Comparison of ENCODE assay signal across 10 cellular contexts in genomic region chr16:64892843-64893242, GRCh38.
A peak's percentile ranks its signal among the peaks of the same experiment; 100 is the strongest.
DNase-seq lines count a peak whose midpoint lies in the region; ATAC-seq and TF ChIP-seq lines count a peak whose summit lies in the region.
"Had no signal": no experiment of that assay in that cellular context is flagged by ENCODE, and none has a peak within 500 bp of the region (broad histone marks: within the 10 kb centered on the region; RNA-seq: fewer than 3 reads in every experiment).

No MANE protein-coding gene starts in this region.

- intact Hi-C loops in colonic mucosa (cut with DNase I) = no loop called here

- H3K4me3 ChIP-seq in SK-N-SH (ENCODE audit: low read depth in 2 of 2, low read length in 1 of 2) (no peak overlapping the region), fibroblast of lung (replicated peaks in 1 of 4; ENCODE audit: control extremely low read depth in 1 of 4, insufficient read depth in 1 of 4, low read depth in 3 of 4, low read length in 4 of 4) (no peak overlapping the region), skeletal muscle cell (ENCODE audit: low read depth, low read length) (no peak overlapping the region), colonic mucosa (no peak overlapping the region)

- H3K4me1 ChIP-seq in SK-N-SH (ENCODE audit: control insufficient read depth in 1 of 2, insufficient read depth in 2 of 2, low read depth in 1 of 2, low read length in 1 of 2) = peaks cover 0 to 15% of the 10 kb centered on the region in 2 experiments
- H3K4me1 ChIP-seq in fibroblast of lung (ENCODE audit: control insufficient read depth, extremely low read depth, insufficient read depth, low read length) = peaks cover 2% of the 10 kb centered on the region
- H3K4me1 ChIP-seq in colonic mucosa = no peaks in the 10 kb centered on the region

- WGBS in SK-N-SH (ENCODE audit: low lambda C conversion rate) = 51% methylated on average over 2 of the region's 2 CpGs

- H3K36me3 ChIP-seq in SK-N-SH (replicated peaks in 1 of 2; ENCODE audit: control insufficient read depth in 1 of 2, insufficient read depth in 2 of 2, low read length in 1 of 2) (no peaks in the 10 kb centered on the region), fibroblast of lung (ENCODE audit: control insufficient read depth, insufficient read depth, low read length) (no peaks in the 10 kb centered on the region), colonic mucosa (no peaks in the 10 kb centered on the region)

- H3K9me3 ChIP-seq in SK-N-SH = no peaks in the 10 kb centered on the region
- H3K9me3 ChIP-seq in fibroblast of lung (ENCODE audit: control insufficient read depth, insufficient read depth, low read depth, low read length) = no peaks in the 10 kb centered on the region
- no peaks in the 10 kb centered on the region for H3K9me3 ChIP-seq in colonic mucosa

- H3K27me3 ChIP-seq in SK-N-SH (ENCODE audit: insufficient read depth) (no peaks in the 10 kb centered on the region), fibroblast of lung (ENCODE audit: control insufficient read depth, insufficient read depth, low read length) (no peaks in the 10 kb centered on the region), colonic mucosa (no peaks in the 10 kb centered on the region)

- POLR2A ChIA-PET in SK-N-SH (lab: Yijun Ruan, JAX) = no interaction called here

- no peaks in the 10 kb centered on the region for H4K20me1 ChIP-seq in SK-N-SH (ENCODE audit: insufficient read depth)
- no peaks in the 10 kb centered on the region for H4K20me1 ChIP-seq in fibroblast of lung (ENCODE audit: control insufficient read depth, extremely low read depth, insufficient read depth, low read length)

- H3K9ac ChIP-seq in SK-N-SH = 0 out of 2 replicates have a peak overlapping the region, but pooled peaks have one; percentile 6
- no peak overlapping the region for H3K9ac ChIP-seq in fibroblast of lung (ENCODE audit: insufficient read depth, low read length)
- no peak overlapping the region for H3K9ac ChIP-seq in colonic mucosa (ENCODE audit: low read depth in 2 of 2, low read length in 2 of 2)

- no peaks in the 10 kb centered on the region for H3K79me2 ChIP-seq in SK-N-SH (ENCODE audit: insufficient read depth)
- H3K79me2 ChIP-seq in fibroblast of lung (ENCODE audit: control insufficient read depth, insufficient read depth, low read length) = no peaks in the 10 kb centered on the region

- peaks cover 7% of the 10 kb centered on the region for H3F3A ChIP-seq in SK-N-SH (replicated peaks; ENCODE audit: insufficient read depth)

- no peaks in the 10 kb centered on the region for H3K9me2 ChIP-seq in SK-N-SH

- DNase-seq in GM03348 (ENCODE audit: low spot score) = peak; percentile 81
- DNase-seq in SK-N-SH = no peak
- DNase-seq in fibroblast of lung (ENCODE audit: low read depth in 2 of 2) = peak; percentile 80 to 96
- DNase-seq in skeletal muscle cell (ENCODE audit: low read depth) = peak; percentile 89
- DNase-seq in colonic mucosa = no peak
- no peak for DNase-seq in NCI-H2107 treated with DMSO at 0.1 percent for 48 hours (lab: John Stamatoyannopoulos, UW; ENCODE audit: unreplicated experiment)
- DNase-seq: DMS 273 treated with DMSO at 0.1 percent for 48 hours, RPMI8226 had no signal

- H3K27ac ChIP-seq in SK-N-SH (ENCODE audit: low read depth in 2 of 2, low read length in 1 of 2) (peak overlapping the region in 1 of 2 experiments; percentile 85; a peak in 2 of 4 replicates), fibroblast of lung (ENCODE audit: insufficient read depth, low read length) (no peak overlapping the region), colonic mucosa (no peak overlapping the region)

- no peak for TF ChIP-seq RAD21 in SK-N-SH (IDR thresholded peaks at IDR 0.05; ENCODE audit: low read length)

- no peak overlapping the region for H2AFZ ChIP-seq in SK-N-SH (ENCODE audit: low read depth)
- H2AFZ ChIP-seq in fibroblast of lung (ENCODE audit: low read length) = no peak overlapping the region

- no peak for TF ChIP-seq CTCF in SK-N-SH (IDR thresholded peaks at IDR 0.05)
- no peak for TF ChIP-seq CTCF in fibroblast of lung (conservative IDR thresholded peaks at IDR 0.05 in 1 of 2, IDR thresholded peaks at IDR 0.05 in 1 of 2; ENCODE audit: low read depth in 1 of 2, low read length in 2 of 2)
- no peak for TF ChIP-seq CTCF in colonic mucosa (IDR thresholded peaks at IDR 0.05)

- TF ChIP-seq EP300 in SK-N-SH (IDR thresholded peaks at IDR 0.05; ENCODE audit: borderline replicate concordance in 1 of 2, low read depth in 1 of 2, low read length in 1 of 2) = no peak

- CTCF ChIA-PET in SK-N-SH (lab: Yijun Ruan, JAX) = no interaction called here

- ATAC-seq in GM21576 (IDR thresholded peaks at IDR 0.05; ENCODE audit: unreplicated experiment) (no peak), HG03521 (IDR thresholded peaks at IDR 0.05; ENCODE audit: unreplicated experiment) (no peak)

- H3K4me2 ChIP-seq in SK-N-SH (peak overlapping the region; percentile 18; the same call in 1 of the 2 replicates), fibroblast of lung (ENCODE audit: extremely low read depth, insufficient read depth, low read length) (peak overlapping the region; percentile 75)

TF ChIP-seq in SK-N-SH, 30 proteins besides CTCF, POLR2A, EP300 and RAD21:
- TF ChIP-seq PBX3 (IDR thresholded peaks at IDR 0.05) (peak; percentile 54), FOSL2 (IDR thresholded peaks at IDR 0.05; ENCODE audit: borderline replicate concordance, low read depth) (peak; percentile 38; the same call in 1 of the 2 replicates), JUND (IDR thresholded peaks at IDR 0.05) (peak; percentile 50), SMC3 (IDR thresholded peaks at IDR 0.05; ENCODE audit: low read depth, low read length) (no peak), ELF1 (IDR thresholded peaks at IDR 0.05) (no peak), TCF12 (IDR thresholded peaks at IDR 0.05) (peak; percentile 81), FOXM1 (IDR thresholded peaks at IDR 0.05; ENCODE audit: low read depth) (no peak)

Comparison
In these comparisons a context has a peak if more than half of its experiments do, and no peak if none do; other contexts are left out.
1. DNase-seq: peak in GM03348 (single experiment), fibroblast of lung (2 of 2) and skeletal muscle cell (single experiment); none in SK-N-SH (single experiment), colonic mucosa (single experiment) and NCI-H2107 treated with DMSO at 0.1 percent for 48 hours (single experiment).